Comparison of ENCODE assay signal across 2 cellular contexts in the genomic region with DNA sequence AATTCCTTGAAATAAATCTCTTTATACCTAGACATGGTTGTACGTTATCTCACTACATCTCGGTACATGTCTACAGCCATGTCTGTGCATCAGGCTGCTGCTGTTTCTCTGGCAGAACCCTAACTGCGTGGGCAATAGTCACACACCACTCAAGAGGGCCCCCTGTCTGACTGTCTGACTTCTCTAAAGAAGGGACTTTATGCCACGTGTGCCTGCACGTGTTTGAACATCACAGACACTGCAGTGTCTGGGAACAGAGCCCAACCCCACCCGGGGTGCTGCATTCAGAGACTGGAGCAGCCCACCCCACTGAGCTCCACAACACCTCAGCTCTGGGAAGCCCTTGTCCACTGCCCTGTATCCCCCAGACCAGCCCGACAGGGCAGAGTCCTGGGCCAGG.
TF ChIP-seq lines count a peak whose summit lies in the region.

No MANE protein-coding gene starts in this region.

TF ChIP-seq in A549, 52 proteins besides CTCF, POLR2A, EP300 and RAD21:
- TF ChIP-seq ELK1 (IDR thresholded peaks at IDR 0.05; ENCODE audit: low read depth, low read length) (no peak), ATOH8 (CRISPR knock-in tag; IDR thresholded peaks at IDR 0.05; ENCODE audit: low read depth) (no peak), FOSL2 (IDR thresholded peaks at IDR 0.05) (no peak), FOSL2 (CRISPR knock-in tag; IDR thresholded peaks at IDR 0.05) (no peak), USF2 (IDR thresholded peaks at IDR 0.05) (no peak), NPAS2 (CRISPR knock-in tag; IDR thresholded peaks at IDR 0.05; ENCODE audit: borderline replicate concordance) (peak; percentile 33; the same call in 1 of the 2 replicates)

TF ChIP-seq in IMR-90, 13 proteins besides CTCF, POLR2A, EP300 and RAD21:
- no peak for TF ChIP-seq NFE2L2 (IDR thresholded peaks at IDR 0.05; ENCODE audit: low read depth, low read length)
- TF ChIP-seq FOS (IDR thresholded peaks at IDR 0.05; ENCODE audit: low read depth, low read length), result no peak
- TF ChIP-seq CHD1 (IDR thresholded peaks at IDR 0.05; ENCODE audit: low read depth, low read length), result no peak
- no peak for TF ChIP-seq MAFK (IDR thresholded peaks at IDR 0.05; ENCODE audit: low read depth, low read length)
- no peak for TF ChIP-seq CEBPB (IDR thresholded peaks at IDR 0.05; ENCODE audit: low read depth, low read length)
- TF ChIP-seq MXI1 (IDR thresholded peaks at IDR 0.05; ENCODE audit: borderline replicate concordance, low read depth, low read length), result no peak
- no peak for TF ChIP-seq RCOR1 (IDR thresholded peaks at IDR 0.05; ENCODE audit: insufficient replicate concordance, low read length)
- TF ChIP-seq RFX5 (IDR thresholded peaks at IDR 0.05; ENCODE audit: low read depth, low read length), result no peak
- no peak for TF ChIP-seq ELK1 (IDR thresholded peaks at IDR 0.05; ENCODE audit: borderline replicate concordance, low read depth, low read length)
- TF ChIP-seq SMC3 (IDR thresholded peaks at IDR 0.05; ENCODE audit: low read depth, low read length), result no peak
- no peak for TF ChIP-seq BHLHE40 (IDR thresholded peaks at IDR 0.05; ENCODE audit: low read depth, low read length)
- TF ChIP-seq MAZ (IDR thresholded peaks at IDR 0.05; ENCODE audit: borderline replicate concordance, low read depth, low read length), result no peak
- no peak; the same call in 1 of the 2 replicates for TF ChIP-seq USF2 (IDR thresholded peaks at IDR 0.05; ENCODE audit: low read depth, low read length)
